In the genomic region with DNA sequence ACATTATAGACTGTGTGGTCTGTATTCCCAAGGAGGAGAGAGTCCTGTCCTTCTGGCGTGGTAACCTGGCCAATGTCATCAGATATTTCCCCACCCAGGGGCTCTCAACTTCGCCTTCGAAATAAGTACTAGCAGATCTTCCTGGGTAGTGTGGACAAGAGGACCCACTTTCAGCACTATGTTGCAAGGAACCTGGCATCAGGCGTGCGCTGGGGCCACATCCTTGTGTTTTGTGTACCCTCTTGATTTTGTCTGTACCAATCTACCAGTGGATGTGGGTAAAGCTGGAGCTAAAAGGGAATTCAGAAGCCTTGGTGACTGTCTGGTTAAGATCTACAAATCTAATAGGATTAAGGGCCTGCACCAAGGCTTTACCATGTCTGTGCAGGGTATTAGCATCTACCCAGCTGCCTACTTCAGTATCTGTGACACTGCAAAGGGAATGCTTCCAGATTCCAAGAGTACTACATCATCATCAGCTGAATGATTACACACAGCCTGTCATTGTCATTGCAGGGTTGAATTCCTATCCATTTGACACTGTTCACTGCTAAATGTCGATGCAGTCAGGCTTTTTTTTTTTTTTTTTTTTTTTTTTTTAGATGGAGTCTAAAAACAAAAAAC, we compare ENCODE assay signal across 18 cellular contexts.
DNase-seq lines count a peak whose midpoint lies in the region; ATAC-seq, FAIRE-seq and TF ChIP-seq lines count a peak whose summit lies in the region.
"Had no signal": no experiment of that assay in that cellular context is flagged by ENCODE, and none has a peak within 500 bp of the region (broad histone marks: within the 10 kb centered on the region; RNA-seq: fewer than 3 reads in every experiment).

No MANE protein-coding gene starts in this region.

- H3K4ac ChIP-seq in mesenchymal stem cell (ENCODE audit: low read depth in 1 of 2, low read length in 2 of 2), result no peak overlapping the region

- H4K8ac ChIP-seq in mesenchymal stem cell (ENCODE audit: low read length), result no peak overlapping the region

- H3K4me2 ChIP-seq in mesenchymal stem cell (ENCODE audit: low read length, poor library complexity, severe bottlenecking), result no peak overlapping the region
- H3K4me2 ChIP-seq: hepatocyte had no signal

- intact Hi-C loops in Calu3 (cut with micrococcal nuclease; ENCODE audit: unreplicated experiment), result no loop called here

- WGBS in mesenchymal stem cell, result 86% methylated on average over 5 of the region's 6 CpGs

- no peak overlapping the region for H4K91ac ChIP-seq in mesenchymal stem cell (ENCODE audit: low read length)

- H2BK12ac ChIP-seq in mesenchymal stem cell (ENCODE audit: low read length in 2 of 2), result no peak overlapping the region

- H3K36me3 Mint-ChIP-seq in Calu3 (ENCODE audit: insufficient read depth, unreplicated experiment), result no peaks in the 10 kb centered on the region
- H3K36me3 Mint-ChIP-seq in immature natural killer cell, result no peaks in the 10 kb centered on the region
- H3K36me3 Mint-ChIP-seq: activated naive CD8-positive, alpha-beta T cell treated with anti-CD3 and anti-CD28 coated beads, Interleukin-2, amount 10 ng/mL, durations not matched to agents 7 days and 5 days had no signal

- no peaks in the 10 kb centered on the region for H3K79me1 ChIP-seq in mesenchymal stem cell (replicated peaks; ENCODE audit: low read length, poor library complexity, severe bottlenecking)

- CTCF ChIA-PET in Calu3 (lab: Charles Lee), result no interaction called here

- H3K9me3 Mint-ChIP-seq in Calu3 (ENCODE audit: low read depth, unreplicated experiment) (peaks cover 3% of the 10 kb centered on the region), immature natural killer cell (peaks cover 8 to 42% (median 28%) of the 10 kb centered on the region in 6 donors)
- H3K9me3 Mint-ChIP-seq: activated naive CD8-positive, alpha-beta T cell treated with anti-CD3 and anti-CD28 coated beads, Interleukin-2, amount 10 ng/mL, durations not matched to agents 7 days and 5 days; activated T-helper 17 cell treated with anti-CD3 and anti-CD28 coated beads, Interleukin-2, amount 50 U/mL, for 72 hours; nephron had no signal

- no peak overlapping the region for H3K27ac Mint-ChIP-seq in Calu3 (ENCODE audit: unreplicated experiment)
- no peak overlapping the region for H3K27ac Mint-ChIP-seq in immature natural killer cell
- H3K27ac Mint-ChIP-seq: activated naive CD8-positive, alpha-beta T cell treated with anti-CD3 and anti-CD28 coated beads, Interleukin-2, amount 10 ng/mL, durations not matched to agents 7 days and 5 days; activated T-helper 17 cell treated with anti-CD3 and anti-CD28 coated beads, Interleukin-2, amount 50 U/mL, for 72 hours; B cell; nephron had no signal

- H3K36me3 ChIP-seq in mesenchymal stem cell (ENCODE audit: control insufficient read depth in 1 of 2, insufficient read depth in 2 of 2, low read depth in 1 of 2, low read length in 2 of 2), result no peaks in the 10 kb centered on the region
- H3K36me3 ChIP-seq: brain microvascular endothelial cell had no signal

- no peak for ATAC-seq in HG03039 (IDR thresholded peaks at IDR 0.05; ENCODE audit: unreplicated experiment)
- ATAC-seq: activated T-helper 17 cell treated with anti-CD3 and anti-CD28 coated beads, Interleukin-2, amount 50 U/mL, for 72 hours; psoas muscle; SK-N-SH treated with all-trans-retinoic acid at 6 μM for 48 hours had no signal

- H3K9me3 ChIP-seq in mesenchymal stem cell (ENCODE audit: control insufficient read depth, low read length), result no peaks in the 10 kb centered on the region
- H3K9me3 ChIP-seq: psoas muscle, testis had no signal

- no peak overlapping the region for H2BK5ac ChIP-seq in mesenchymal stem cell (ENCODE audit: low read depth, low read length, poor library complexity, severe bottlenecking)

- H2BK120ac ChIP-seq in mesenchymal stem cell (ENCODE audit: low read depth, low read length), result no peak overlapping the region

- no peak overlapping the region for H3K27ac ChIP-seq in mesenchymal stem cell (ENCODE audit: low read length, poor library complexity, severe bottlenecking)
- H3K27ac ChIP-seq: brain microvascular endothelial cell, hepatocyte, psoas muscle, testis had no signal

- no peaks in the 10 kb centered on the region for H3K27me3 ChIP-seq in mesenchymal stem cell (ENCODE audit: control insufficient read depth in 1 of 2, insufficient read depth in 1 of 2, low read length in 2 of 2)
- H3K27me3 ChIP-seq: brain microvascular endothelial cell, hepatocyte, testis had no signal

- H3K23ac ChIP-seq in mesenchymal stem cell (ENCODE audit: low read length in 2 of 2), result no peak overlapping the region

- no peak overlapping the region for H3K4me3 Mint-ChIP-seq in Calu3 (ENCODE audit: low read depth, unreplicated experiment)
- no peak overlapping the region for H3K4me3 Mint-ChIP-seq in immature natural killer cell
- H3K4me3 Mint-ChIP-seq: activated naive CD8-positive, alpha-beta T cell treated with anti-CD3 and anti-CD28 coated beads, Interleukin-2, amount 10 ng/mL, durations not matched to agents 7 days and 5 days; activated T-helper 17 cell treated with anti-CD3 and anti-CD28 coated beads, Interleukin-2, amount 50 U/mL, for 72 hours; B cell; nephron had no signal

- no peak overlapping the region for H2AK5ac ChIP-seq in mesenchymal stem cell (ENCODE audit: low read length, severe bottlenecking)

- H3K4me3 ChIP-seq in mesenchymal stem cell (ENCODE audit: insufficient read depth in 1 of 2, low read depth in 1 of 2, low read length in 2 of 2), result no peak overlapping the region
- H3K4me3 ChIP-seq: hepatocyte, psoas muscle, testis had no signal

- H3K4me1 Mint-ChIP-seq in Calu3 (ENCODE audit: low read depth, unreplicated experiment), result no peaks in the 10 kb centered on the region
- H3K4me1 Mint-ChIP-seq in immature natural killer cell, result no peaks in the 10 kb centered on the region
- H3K4me1 Mint-ChIP-seq: activated naive CD8-positive, alpha-beta T cell treated with anti-CD3 and anti-CD28 coated beads, Interleukin-2, amount 10 ng/mL, durations not matched to agents 7 days and 5 days; activated T-helper 17 cell treated with anti-CD3 and anti-CD28 coated beads, Interleukin-2, amount 50 U/mL, for 72 hours; B cell; nephron had no signal

- peaks cover 4% of the 10 kb centered on the region for H3K4me1 ChIP-seq in mesenchymal stem cell (ENCODE audit: control insufficient read depth, insufficient read depth, low read depth, low read length)
- H3K4me1 ChIP-seq: psoas muscle, testis had no signal

- no peak overlapping the region for H3K9ac ChIP-seq in mesenchymal stem cell (ENCODE audit: low read length)

- H3K18ac ChIP-seq in mesenchymal stem cell (ENCODE audit: low read depth in 1 of 2, low read length in 2 of 2), result no peak overlapping the region

- no peak overlapping the region for H2AFZ ChIP-seq in mesenchymal stem cell (ENCODE audit: low read depth, low read length)
- H2AFZ ChIP-seq: hepatocyte had no signal

- no peak overlapping the region for H3K14ac ChIP-seq in mesenchymal stem cell (ENCODE audit: low read length in 2 of 2)

- FAIRE-seq in HTR-8/SVneo (lab: Jason Lieb, UNC) (no peak), urothelium cell line (lab: Jason Lieb, UNC) (no peak)

- no peak overlapping the region for H2BK15ac ChIP-seq in mesenchymal stem cell (ENCODE audit: low read depth, poor library complexity, severe bottlenecking)

- no peak for TF ChIP-seq CTCF in Calu3 (IDR thresholded peaks at IDR 0.05; ENCODE audit: unreplicated experiment)

- BruUV-seq in Calu3 (replicated peaks; lab: Mats Ljungman, UMichigan), result no TSS peak

- DNase-seq in HTR-8/SVneo (ENCODE audit: insufficient read length, low spot score) (peak; percentile 0), UCSD-AML1 (lab: John Stamatoyannopoulos, UW; ENCODE audit: unreplicated experiment) (peak; percentile 3), mesenchymal stem cell (peak; percentile 5), urothelium cell line (ENCODE audit: low spot score) (peak; percentile 21), Calu3 (no peak), immature natural killer cell (no peak)
- DNase-seq: activated naive CD8-positive, alpha-beta T cell treated with anti-CD3 and anti-CD28 coated beads, Interleukin-2, amount 10 ng/mL, durations not matched to agents 7 days and 5 days; brain microvascular endothelial cell; Kasumi-1; NCI-H1092 treated with DMSO at 0.1 percent for 48 hours; psoas muscle; testis had no signal

- H3K27me3 Mint-ChIP-seq in Calu3 (ENCODE audit: unreplicated experiment) (no peaks in the 10 kb centered on the region), immature natural killer cell (ENCODE audit: low read depth in 3 of 3) (peaks cover 0 to 1% (median 0%) of the 10 kb centered on the region in 3 donors)
- H3K27me3 Mint-ChIP-seq: activated naive CD8-positive, alpha-beta T cell treated with anti-CD3 and anti-CD28 coated beads, Interleukin-2, amount 10 ng/mL, durations not matched to agents 7 days and 5 days; activated T-helper 17 cell treated with anti-CD3 and anti-CD28 coated beads, Interleukin-2, amount 50 U/mL, for 72 hours; B cell had no signal

Comparison
In these comparisons a context has a peak if more than half of its experiments do, and no peak if none do; other contexts are left out.
1. DNase-seq: peak in HTR-8/SVneo (single experiment), UCSD-AML1 (single experiment), mesenchymal stem cell (single experiment) and urothelium cell line (single experiment); none in Calu3 (single experiment) and immature natural killer cell (0 of 3).